In the genomic region with DNA sequence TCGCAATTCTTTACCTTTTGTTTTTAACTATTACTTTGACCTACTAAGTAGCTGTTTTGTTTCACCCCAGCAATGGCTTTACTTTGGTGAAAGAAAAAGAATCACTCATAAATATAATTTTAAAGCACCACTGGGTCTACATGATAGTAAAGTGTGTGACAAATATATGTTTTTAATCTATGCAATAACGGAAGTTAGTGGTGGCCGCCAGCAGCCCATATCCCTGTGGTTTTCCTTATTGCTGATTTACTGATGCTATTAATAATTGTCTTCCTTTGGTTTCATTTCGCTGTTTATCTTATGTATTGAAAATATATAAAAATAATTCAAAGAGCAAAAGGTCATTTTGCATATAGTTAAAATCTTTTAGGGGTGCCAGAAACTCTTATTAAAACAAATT, we compare ENCODE assay signal across 21 cellular contexts.
"Had no signal": no experiment of that assay in that cellular context is flagged by ENCODE, and none has a peak within 500 bp of the region (broad histone marks: within the 10 kb centered on the region; RNA-seq: fewer than 3 reads in every experiment).

No MANE protein-coding gene starts in this region.

- H3K27me3 ChIP-seq: foreskin keratinocyte, left lung, right atrium auricular region, thyroid gland had no signal

- DNase-seq: activated CD4-positive, alpha-beta T cell treated with anti-CD3 and anti-CD28 coated beads, Interleukin-2, amount 10 ng/mL, durations not matched to agents 7 days and 5 days; activated CD8-positive, alpha-beta memory T cell treated with anti-CD3 and anti-CD28 coated beads, Interleukin-2, amount 50 U/mL, for 4 hours; activated effector memory CD4-positive, alpha-beta T cell treated with Interleukin-2 at 50 U/mL for 16 hours; activated naive CD4-positive, alpha-beta T cell treated with anti-CD3 and anti-CD28 coated beads, Interleukin-2, amount 10 ng/mL, durations not matched to agents 7 days and 5 days; activated naive CD8-positive, alpha-beta T cell treated with anti-CD3 and anti-CD28 coated beads, Interleukin-2, amount 50 U/mL, for 24 hours; activated T-cell treated with anti-CD3 and anti-CD28 coated beads, Interleukin-2, amount 50 U/mL, for 4 hours; anterior cingulate cortex; foreskin keratinocyte; glutamatergic neuron; left lung; mammary epithelial cell; midbrain; occipital lobe; stimulated activated CD4-positive, alpha-beta T cell treated with anti-CD3 and anti-CD28 coated beads, Interleukin-12 subunit alpha, Interleukin-12 subunit beta, amount 100 ng/mL, for 4 hours; stimulated activated CD4-positive, alpha-beta T cell treated with anti-CD3 and anti-CD28 coated beads, Interleukin-1b, Interleukin-23, amount 100 ng/mL, for 48 hours; stimulated activated CD8-positive, alpha-beta memory T cell treated with anti-CD3 and anti-CD28 coated beads, Interleukin-4, amount 100 ng/mL, for 48 hours; stimulated activated naive CD4-positive, alpha-beta T cell; thyroid gland had no signal

- H3K36me3 ChIP-seq: left lung, right atrium auricular region, thyroid gland had no signal

- H3K4me3 ChIP-seq: coronary artery, left lung, right atrium auricular region, thyroid gland had no signal

- ATAC-seq: activated CD4-positive, CD25-positive, alpha-beta regulatory T cell treated with anti-CD3 and anti-CD28 coated beads, Interleukin-2, amount 50 U/mL, for 24 hours; activated naive CD8-positive, alpha-beta T cell treated with anti-CD3 and anti-CD28 coated beads, Interleukin-2, amount 50 U/mL, for 24 hours; activated T-cell treated with anti-CD3 and anti-CD28 coated beads, Interleukin-2, amount 50 U/mL, for 4 hours; foreskin keratinocyte; left lung had no signal

- H3K27ac ChIP-seq: coronary artery, foreskin keratinocyte, left lung, right atrium auricular region, thyroid gland had no signal

- H3K9me3 ChIP-seq: left lung, right atrium auricular region, thyroid gland had no signal

- H3K4me1 ChIP-seq: foreskin keratinocyte, right atrium auricular region, thyroid gland had no signal
